Comparison of ENCODE assay signal across 8 cellular contexts in genomic region chr19:40596608-40597328, GRCh38. TPM values are rescaled to one million over a fixed set of nuclear protein-coding genes. Genes with fewer than 3 reads are reported as not detected.
A peak's percentile ranks its signal among the peaks of the same experiment; 100 is the strongest.
DNase-seq lines count a peak whose midpoint lies in the region; ATAC-seq and TF ChIP-seq lines count a peak whose summit lies in the region.

No MANE protein-coding gene starts in this region.

- H3K4me3 Mint-ChIP-seq in natural killer cell treated with Interleukin-12 subunit alpha and Interleukin-12 subunit beta and Interleukin-15 and Interleukin-18, amount 100 ng/mL, for 72 hours = no peak overlapping the region
- no peak overlapping the region for H3K4me3 Mint-ChIP-seq in natural killer cell
- H3K4me3 Mint-ChIP-seq in activated naive CD8-positive, alpha-beta T cell treated with anti-CD3 and anti-CD28 coated beads, Interleukin-2, amount 10 ng/mL, durations not matched to agents 7 days and 5 days = peak overlapping the region; percentile 10

- no peaks in the 10 kb centered on the region for H3K9me3 Mint-ChIP-seq in natural killer cell treated with Interleukin-12 subunit alpha and Interleukin-12 subunit beta and Interleukin-15 and Interleukin-18, amount 100 ng/mL, for 72 hours
- H3K9me3 Mint-ChIP-seq in natural killer cell = no peaks in the 10 kb centered on the region
- no peaks in the 10 kb centered on the region for H3K9me3 Mint-ChIP-seq in activated naive CD8-positive, alpha-beta T cell treated with anti-CD3 and anti-CD28 coated beads, Interleukin-2, amount 10 ng/mL, durations not matched to agents 7 days and 5 days

- H3K27me3 Mint-ChIP-seq in natural killer cell treated with Interleukin-12 subunit alpha and Interleukin-12 subunit beta and Interleukin-15 and Interleukin-18, amount 100 ng/mL, for 72 hours = peaks cover 19 to 28% of the 10 kb centered on the region in 2 donors
- peaks cover 14 to 36% of the 10 kb centered on the region in 2 donors for H3K27me3 Mint-ChIP-seq in natural killer cell (ENCODE audit: low read depth in 2 of 2)
- peaks cover 48% of the 10 kb centered on the region for H3K27me3 Mint-ChIP-seq in activated naive CD8-positive, alpha-beta T cell treated with anti-CD3 and anti-CD28 coated beads, Interleukin-2, amount 10 ng/mL, durations not matched to agents 7 days and 5 days

- POLR2A ChIA-PET in activated naive CD8-positive, alpha-beta T cell treated with anti-CD3 and anti-CD28 coated beads, Interleukin-2, amount 10 ng/mL, durations not matched to agents 7 days and 5 days (lab: Charles Lee) = no interaction called here

- no peak for TF ChIP-seq CTCF in natural killer cell (IDR thresholded peaks at IDR 0.05)

- peak; percentile 63 for DNase-seq in natural killer cell treated with Interleukin-12 subunit alpha and Interleukin-12 subunit beta and Interleukin-15 and Interleukin-18, amount 100 ng/mL, for 72 hours (ENCODE audit: low spot score)
- no peak for DNase-seq in natural killer cell
- no peak for DNase-seq in activated naive CD8-positive, alpha-beta T cell treated with anti-CD3 and anti-CD28 coated beads, Interleukin-2, amount 10 ng/mL, durations not matched to agents 7 days and 5 days
- DNase-seq in iPS-NIHi11 (ENCODE audit: low spot score) = peak; percentile 87
- no peak for DNase-seq in Kasumi-1 (lab: John Stamatoyannopoulos, UW)
- DNase-seq in NCI-H345 (lab: John Stamatoyannopoulos, UW) = no peak
- no peak for DNase-seq in NK-92 treated with Interleukin-12 subunit alpha and Interleukin-12 subunit beta, amount 100 ng/mL, for 24 hours (lab: John Stamatoyannopoulos, UW)

- no peaks in the 10 kb centered on the region for H3K36me3 Mint-ChIP-seq in natural killer cell treated with Interleukin-12 subunit alpha and Interleukin-12 subunit beta and Interleukin-15 and Interleukin-18, amount 100 ng/mL, for 72 hours
- H3K36me3 Mint-ChIP-seq in natural killer cell = no peaks in the 10 kb centered on the region
- peaks cover 3% of the 10 kb centered on the region for H3K36me3 Mint-ChIP-seq in activated naive CD8-positive, alpha-beta T cell treated with anti-CD3 and anti-CD28 coated beads, Interleukin-2, amount 10 ng/mL, durations not matched to agents 7 days and 5 days

- 4% methylated on average over 53 of the region's 53 CpGs for WGBS in urinary bladder

- no peak overlapping the region for H3K27ac ChIP-seq in urinary bladder (ENCODE audit: low read depth)

- no peaks in the 10 kb centered on the region for H3K36me3 ChIP-seq in urinary bladder (ENCODE audit: insufficient read depth)

- peak; percentile 15 to 64 for ATAC-seq in natural killer cell treated with Interleukin-12 subunit alpha and Interleukin-12 subunit beta and Interleukin-15 and Interleukin-18, amount 100 ng/mL, for 72 hours
- ATAC-seq in natural killer cell = no peak
- no peak for ATAC-seq in activated naive CD8-positive, alpha-beta T cell treated with anti-CD3 and anti-CD28 coated beads, Interleukin-2, amount 10 ng/mL, durations not matched to agents 7 days and 5 days (ENCODE audit: low read depth)

- H3K4me3 ChIP-seq in urinary bladder (ENCODE audit: low read depth, low read length) = peak overlapping the region; percentile 2

- no peak overlapping the region for H3K27ac Mint-ChIP-seq in natural killer cell treated with Interleukin-12 subunit alpha and Interleukin-12 subunit beta and Interleukin-15 and Interleukin-18, amount 100 ng/mL, for 72 hours
- no peak overlapping the region for H3K27ac Mint-ChIP-seq in natural killer cell
- no peak overlapping the region for H3K27ac Mint-ChIP-seq in activated naive CD8-positive, alpha-beta T cell treated with anti-CD3 and anti-CD28 coated beads, Interleukin-2, amount 10 ng/mL, durations not matched to agents 7 days and 5 days

- intact Hi-C loops in natural killer cell (cut with micrococcal nuclease) = loop anchor here (5.0 kb wide), 2 partner anchors 44 to 174 kb away; no protein-coding TSS in a partner anchor

- no peaks in the 10 kb centered on the region for H3K4me1 ChIP-seq in urinary bladder (ENCODE audit: insufficient read depth)

- H3K4me1 Mint-ChIP-seq in natural killer cell treated with Interleukin-12 subunit alpha and Interleukin-12 subunit beta and Interleukin-15 and Interleukin-18, amount 100 ng/mL, for 72 hours (ENCODE audit: low read depth in 2 of 2) = peaks cover 25 to 27% of the 10 kb centered on the region in 2 donors
- peaks cover 21 to 42% of the 10 kb centered on the region in 2 donors for H3K4me1 Mint-ChIP-seq in natural killer cell
- H3K4me1 Mint-ChIP-seq in activated naive CD8-positive, alpha-beta T cell treated with anti-CD3 and anti-CD28 coated beads, Interleukin-2, amount 10 ng/mL, durations not matched to agents 7 days and 5 days = peaks cover 34% of the 10 kb centered on the region

RNA-seq across cellular contexts. Expression of gene LTBP4, which starts 4.4 kb away (rescaled TPM):
- 10 to 100 TPM; 28.1 to 59.0 TPM for total RNA-seq in natural killer cell treated with Interleukin-12 subunit alpha and Interleukin-12 subunit beta and Interleukin-15 and Interleukin-18, amount 100 ng/mL, for 72 hours
- total RNA-seq in natural killer cell (100 to 1,000 TPM; 153 to 182 (median 157) TPM), urinary bladder (305 TPM)
- 10 to 100 TPM; 83.3 to 94.0 TPM for total RNA-seq in activated naive CD8-positive, alpha-beta T cell treated with anti-CD3 and anti-CD28 coated beads, Interleukin-2, amount 10 ng/mL, durations not matched to agents 7 days and 5 days
- polyA plus RNA-seq in urinary bladder = 647 TPM

RNA-seq across cellular contexts. Expression of gene SHKBP1, which starts 20.1 kb away (rescaled TPM):
- 100 to 1,000 TPM; 131 to 149 TPM for total RNA-seq in natural killer cell treated with Interleukin-12 subunit alpha and Interleukin-12 subunit beta and Interleukin-15 and Interleukin-18, amount 100 ng/mL, for 72 hours
- total RNA-seq in natural killer cell = 100 to 1,000 TPM; 209 to 224 (median 209) TPM
- total RNA-seq in activated naive CD8-positive, alpha-beta T cell treated with anti-CD3 and anti-CD28 coated beads, Interleukin-2, amount 10 ng/mL, durations not matched to agents 7 days and 5 days = 100 to 1,000 TPM; 139 to 140 TPM
- 10.2 TPM for total RNA-seq in urinary bladder
- 77.9 TPM for polyA plus RNA-seq in urinary bladder

Comparison
In these comparisons a context has a peak if more than half of its experiments do, and no peak if none do; other contexts are left out.
1. ATAC-seq: peak in natural killer cell treated with Interleukin-12 subunit alpha and Interleukin-12 subunit beta and Interleukin-15 and Interleukin-18, amount 100 ng/mL, for 72 hours (2 of 2); none in natural killer cell (0 of 3) and activated naive CD8-positive, alpha-beta T cell treated with anti-CD3 and anti-CD28 coated beads, Interleukin-2, amount 10 ng/mL, durations not matched to agents 7 days and 5 days (single experiment).
2. DNase-seq: peak in natural killer cell treated with Interleukin-12 subunit alpha and Interleukin-12 subunit beta and Interleukin-15 and Interleukin-18, amount 100 ng/mL, for 72 hours (single experiment) and iPS-NIHi11 (single experiment); none in natural killer cell (single experiment), activated naive CD8-positive, alpha-beta T cell treated with anti-CD3 and anti-CD28 coated beads, Interleukin-2, amount 10 ng/mL, durations not matched to agents 7 days and 5 days (single experiment), Kasumi-1 (0 of 2), NCI-H345 (single experiment) and NK-92 treated with Interleukin-12 subunit alpha and Interleukin-12 subunit beta, amount 100 ng/mL, for 24 hours (single experiment).
3. RNA of gene SHKBP1, which starts 20.1 kb away (total RNA-seq): 209 to 224 TPM in natural killer cell, 131 to 149 TPM in natural killer cell treated with Interleukin-12 subunit alpha and Interleukin-12 subunit beta and Interleukin-15 and Interleukin-18, amount 100 ng/mL, for 72 hours and 139 to 140 TPM in activated naive CD8-positive, alpha-beta T cell treated with anti-CD3 and anti-CD28 coated beads, Interleukin-2, amount 10 ng/mL, durations not matched to agents 7 days and 5 days; 10.2 TPM in urinary bladder (single experiment); every median in the first group is over 10 times any median in the second.